1 cellular context compared by ENCODE assay signal in genomic region chr7:78037603-78038002, GRCh38.
TF ChIP-seq lines count a peak whose summit lies in the region.

No MANE protein-coding gene starts in this region.

TF ChIP-seq in GM23338, 12 proteins besides CTCF, POLR2A, EP300 and RAD21 (continued from another document):
- no peak for TF ChIP-seq REST (IDR thresholded peaks at IDR 0.05; ENCODE audit: unreplicated experiment)
